ENCODE assay signal across 1 cellular context in the genomic region with DNA sequence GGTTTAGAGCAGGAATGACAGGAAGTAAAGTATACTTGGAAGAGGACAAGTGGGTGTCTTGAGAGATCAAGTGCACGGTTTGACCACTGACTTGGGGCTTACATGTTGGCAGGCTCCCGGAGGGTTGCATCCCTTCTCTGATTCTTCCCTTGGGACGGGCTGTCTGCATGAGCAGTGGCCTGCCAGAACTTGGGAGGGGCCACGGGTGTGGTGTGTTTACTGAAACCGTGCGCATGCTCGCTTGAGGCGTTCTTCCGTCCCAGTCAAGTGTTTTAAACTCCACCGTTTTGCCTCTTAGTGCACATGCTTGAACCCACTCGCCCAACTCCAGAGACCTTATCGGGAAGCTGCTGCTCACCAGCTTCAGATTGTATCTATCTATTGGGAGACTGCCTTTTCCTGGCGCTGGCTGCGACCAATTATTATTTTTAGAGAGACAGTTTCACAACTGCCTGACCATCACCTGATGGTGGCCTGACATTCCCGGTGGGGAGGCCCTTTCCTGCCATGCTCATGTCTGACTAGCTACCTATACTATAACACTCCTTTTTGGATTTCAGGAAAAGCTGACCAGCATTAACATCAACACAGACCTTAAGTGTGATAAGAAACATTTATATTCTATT.
TF ChIP-seq lines count a peak whose summit lies in the region.

No MANE protein-coding gene starts in this region.

TF ChIP-seq in H1, 55 proteins besides CTCF, POLR2A, EP300 and RAD21:
- no peak for TF ChIP-seq SP1 (IDR thresholded peaks at IDR 0.05; ENCODE audit: low read depth, low read length)
- TF ChIP-seq GTF2F1 (IDR thresholded peaks at IDR 0.05; ENCODE audit: borderline replicate concordance, low read depth, low read length), result no peak
- TF ChIP-seq HDAC6 (IDR thresholded peaks at IDR 0.05; ENCODE audit: low read depth, low read length), result no peak
- TF ChIP-seq CHD2 (IDR thresholded peaks at IDR 0.05; ENCODE audit: low read length), result no peak
- TF ChIP-seq, protein P1, sequence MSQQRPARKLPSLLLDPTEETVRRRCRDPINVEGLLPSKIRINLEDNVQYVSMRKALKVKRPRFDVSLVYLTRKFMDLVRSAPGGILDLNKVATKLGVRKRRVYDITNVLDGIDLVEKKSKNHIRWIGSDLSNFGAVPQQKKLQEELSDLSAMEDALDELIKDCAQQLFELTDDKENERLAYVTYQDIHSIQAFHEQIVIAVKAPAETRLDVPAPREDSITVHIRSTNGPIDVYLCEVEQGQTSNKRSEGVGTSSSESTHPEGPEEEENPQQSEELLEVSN (IDR thresholded peaks at IDR 0.05), result no peak
- TF ChIP-seq HDAC2 (IDR thresholded peaks at IDR 0.05; ENCODE audit: borderline replicate concordance in 1 of 2, low read depth in 2 of 2, low read length in 2 of 2), result no peak
- no peak for TF ChIP-seq BACH1 (IDR thresholded peaks at IDR 0.05; ENCODE audit: low read length)
